Comparison of ENCODE assay signal across 18 cellular contexts in the genomic region with DNA sequence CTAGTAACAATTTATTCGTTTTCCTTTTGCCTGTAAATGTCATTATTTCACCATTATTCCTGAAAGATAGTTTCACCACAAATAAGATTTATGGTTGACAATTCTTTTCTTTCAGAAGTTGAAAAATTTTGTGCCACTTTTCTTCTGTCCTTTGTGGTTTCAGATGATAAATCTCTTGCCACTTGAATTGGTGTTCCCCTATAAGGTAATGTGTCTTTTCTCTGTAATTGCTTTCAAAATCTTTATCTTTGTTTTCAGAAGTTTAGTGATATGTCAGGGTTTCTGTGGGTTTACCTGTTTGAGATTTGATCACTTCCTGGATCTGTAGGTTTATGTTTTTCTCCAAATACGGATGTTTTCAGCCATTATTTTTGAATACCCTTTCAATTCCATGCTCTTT. TPM values are rescaled to one million over a fixed set of nuclear protein-coding genes. Genes with fewer than 3 reads are reported as not detected.
DNase-seq lines count a peak whose midpoint lies in the region; ATAC-seq lines count a peak whose summit lies in the region.
"Had no signal": no experiment of that assay in that cellular context is flagged by ENCODE, and none has a peak within 500 bp of the region (broad histone marks: within the 10 kb centered on the region; RNA-seq: fewer than 3 reads in every experiment).

No MANE protein-coding gene starts in this region.

- ATAC-seq in HG03064 (IDR thresholded peaks at IDR 0.05; ENCODE audit: low read depth, unreplicated experiment) (peak; percentile 67), GM18861 (IDR thresholded peaks at IDR 0.05; ENCODE audit: unreplicated experiment) (no peak), HG03097 (IDR thresholded peaks at IDR 0.05; ENCODE audit: low FRiP score, unreplicated experiment) (no peak)
- ATAC-seq in activated naive CD4-positive, alpha-beta T cell treated with anti-CD3 and anti-CD28 coated beads, Interleukin-2, amount 50 U/mL, for 72 hours = peak; percentile 63 to 86
- ATAC-seq in natural killer cell treated with Interleukin-12 subunit alpha and Interleukin-12 subunit beta and Interleukin-15 and Interleukin-18, amount 100 ng/mL, for 72 hours = no peak
- ATAC-seq: body of pancreas, esophagus mucosa had no signal

- H3K4me1 Mint-ChIP-seq in activated CD4-positive, alpha-beta T cell treated with anti-CD3 and anti-CD28 coated beads, Interleukin-2, amount 10 ng/mL, durations not matched to agents 24 days and 14 days = peaks cover 25% of the 10 kb centered on the region
- H3K4me1 Mint-ChIP-seq in natural killer cell treated with Interleukin-12 subunit alpha and Interleukin-12 subunit beta and Interleukin-15 and Interleukin-18, amount 100 ng/mL, for 72 hours (ENCODE audit: low read depth in 2 of 2) = peaks cover 28 to 32% of the 10 kb centered on the region in 2 donors

- intact Hi-C loops in activated CD4-positive, alpha-beta T cell treated with anti-CD3 and anti-CD28 coated beads, Interleukin-2, amount 10 ng/mL, durations not matched to agents 24 days and 14 days (cut with micrococcal nuclease) = loop anchor here (1.0 to 5.0 kb wide), 3 partner anchors 14 to 60 kb away; no protein-coding TSS in a partner anchor

- H3K9me3 Mint-ChIP-seq in activated CD4-positive, alpha-beta T cell treated with anti-CD3 and anti-CD28 coated beads, Interleukin-2, amount 10 ng/mL, durations not matched to agents 24 days and 14 days = no peaks in the 10 kb centered on the region
- no peaks in the 10 kb centered on the region for H3K9me3 Mint-ChIP-seq in activated naive CD4-positive, alpha-beta T cell treated with anti-CD3 and anti-CD28 coated beads, Interleukin-2, amount 50 U/mL, for 72 hours
- H3K9me3 Mint-ChIP-seq in natural killer cell treated with Interleukin-12 subunit alpha and Interleukin-12 subunit beta and Interleukin-15 and Interleukin-18, amount 100 ng/mL, for 72 hours = peaks cover 3% of the 10 kb centered on the region

- peak overlapping the region; percentile 72 for H3K27ac Mint-ChIP-seq in activated CD4-positive, alpha-beta T cell treated with anti-CD3 and anti-CD28 coated beads, Interleukin-2, amount 10 ng/mL, durations not matched to agents 24 days and 14 days
- H3K27ac Mint-ChIP-seq in activated naive CD4-positive, alpha-beta T cell treated with anti-CD3 and anti-CD28 coated beads, Interleukin-2, amount 50 U/mL, for 72 hours = peak overlapping the region in 1 of 2 donors; percentile 78
- H3K27ac Mint-ChIP-seq in natural killer cell treated with Interleukin-12 subunit alpha and Interleukin-12 subunit beta and Interleukin-15 and Interleukin-18, amount 100 ng/mL, for 72 hours = peak overlapping the region; percentile 15 to 54

- no peak for DNase-seq in activated CD4-positive, alpha-beta T cell treated with anti-CD3 and anti-CD28 coated beads, Interleukin-2, amount 10 ng/mL, durations not matched to agents 24 days and 14 days
- no peak for DNase-seq in activated CD4-positive, alpha-beta T cell treated with anti-CD3 and anti-CD28 coated beads, Interleukin-2, amount 50 U/mL, for 4 hours
- DNase-seq in activated naive CD4-positive, alpha-beta T cell treated with anti-CD3 and anti-CD28 coated beads, Interleukin-2, amount 50 U/mL, for 72 hours (ENCODE audit: low spot score in 2 of 2) = no peak
- no peak for DNase-seq in natural killer cell treated with Interleukin-12 subunit alpha and Interleukin-12 subunit beta and Interleukin-15 and Interleukin-18, amount 100 ng/mL, for 72 hours (ENCODE audit: low spot score)
- DNase-seq in NCI-H128 (lab: John Stamatoyannopoulos, UW; ENCODE audit: unreplicated experiment) = no peak
- DNase-seq: activated effector memory CD4-positive, alpha-beta T cell treated with Interleukin-2 at 50 U/mL for 16 hours; body of pancreas; dermis blood vessel endothelial cell; EL; Kasumi-1; NCI-H146; NCI-H2227 treated with DMSO at 0.1 percent for 48 hours; NK-92 treated with Interleukin-12 subunit alpha and Interleukin-12 subunit beta, amount 100 ng/mL, for 24 hours; uterus had no signal

- peaks cover 35% of the 10 kb centered on the region for H3K36me3 Mint-ChIP-seq in activated CD4-positive, alpha-beta T cell treated with anti-CD3 and anti-CD28 coated beads, Interleukin-2, amount 10 ng/mL, durations not matched to agents 24 days and 14 days (ENCODE audit: low read depth)
- peaks cover 4 to 27% of the 10 kb centered on the region in 2 donors for H3K36me3 Mint-ChIP-seq in activated naive CD4-positive, alpha-beta T cell treated with anti-CD3 and anti-CD28 coated beads, Interleukin-2, amount 50 U/mL, for 72 hours
- H3K36me3 Mint-ChIP-seq in natural killer cell treated with Interleukin-12 subunit alpha and Interleukin-12 subunit beta and Interleukin-15 and Interleukin-18, amount 100 ng/mL, for 72 hours = peaks cover 10% of the 10 kb centered on the region

- H3K27me3 Mint-ChIP-seq in activated CD4-positive, alpha-beta T cell treated with anti-CD3 and anti-CD28 coated beads, Interleukin-2, amount 10 ng/mL, durations not matched to agents 24 days and 14 days = no peaks in the 10 kb centered on the region
- H3K27me3 Mint-ChIP-seq in natural killer cell treated with Interleukin-12 subunit alpha and Interleukin-12 subunit beta and Interleukin-15 and Interleukin-18, amount 100 ng/mL, for 72 hours = no peaks in the 10 kb centered on the region

- peak overlapping the region; percentile 78 for H3K4me3 Mint-ChIP-seq in activated CD4-positive, alpha-beta T cell treated with anti-CD3 and anti-CD28 coated beads, Interleukin-2, amount 10 ng/mL, durations not matched to agents 24 days and 14 days
- H3K4me3 Mint-ChIP-seq in natural killer cell treated with Interleukin-12 subunit alpha and Interleukin-12 subunit beta and Interleukin-15 and Interleukin-18, amount 100 ng/mL, for 72 hours = peak overlapping the region; percentile 11

RNA-seq across cellular contexts. Expression of a gene that starts 14.6 kb away (rescaled TPM):
- total RNA-seq in activated CD4-positive, alpha-beta T cell treated with anti-CD3 and anti-CD28 coated beads, Interleukin-2, amount 10 ng/mL, durations not matched to agents 24 days and 14 days = 20.6 and 21.2 TPM in 2 replicates
- total RNA-seq in activated naive CD4-positive, alpha-beta T cell treated with anti-CD3 and anti-CD28 coated beads, Interleukin-2, amount 50 U/mL, for 72 hours = 10 to 100 TPM; 16.9 to 22.9 TPM
- total RNA-seq in natural killer cell treated with Interleukin-12 subunit alpha and Interleukin-12 subunit beta and Interleukin-15 and Interleukin-18, amount 100 ng/mL, for 72 hours = 10 to 100 TPM; 23.3 to 30.6 TPM

Comparison
In these comparisons a context has a peak if more than half of its experiments do, and no peak if none do; other contexts are left out.
1. ATAC-seq: peak in HG03064 (single experiment) and activated naive CD4-positive, alpha-beta T cell treated with anti-CD3 and anti-CD28 coated beads, Interleukin-2, amount 50 U/mL, for 72 hours (2 of 2); none in natural killer cell treated with Interleukin-12 subunit alpha and Interleukin-12 subunit beta and Interleukin-15 and Interleukin-18, amount 100 ng/mL, for 72 hours (0 of 2), GM18861 (single experiment) and HG03097 (single experiment).